1 cellular context compared by ENCODE assay signal in the genomic region with DNA sequence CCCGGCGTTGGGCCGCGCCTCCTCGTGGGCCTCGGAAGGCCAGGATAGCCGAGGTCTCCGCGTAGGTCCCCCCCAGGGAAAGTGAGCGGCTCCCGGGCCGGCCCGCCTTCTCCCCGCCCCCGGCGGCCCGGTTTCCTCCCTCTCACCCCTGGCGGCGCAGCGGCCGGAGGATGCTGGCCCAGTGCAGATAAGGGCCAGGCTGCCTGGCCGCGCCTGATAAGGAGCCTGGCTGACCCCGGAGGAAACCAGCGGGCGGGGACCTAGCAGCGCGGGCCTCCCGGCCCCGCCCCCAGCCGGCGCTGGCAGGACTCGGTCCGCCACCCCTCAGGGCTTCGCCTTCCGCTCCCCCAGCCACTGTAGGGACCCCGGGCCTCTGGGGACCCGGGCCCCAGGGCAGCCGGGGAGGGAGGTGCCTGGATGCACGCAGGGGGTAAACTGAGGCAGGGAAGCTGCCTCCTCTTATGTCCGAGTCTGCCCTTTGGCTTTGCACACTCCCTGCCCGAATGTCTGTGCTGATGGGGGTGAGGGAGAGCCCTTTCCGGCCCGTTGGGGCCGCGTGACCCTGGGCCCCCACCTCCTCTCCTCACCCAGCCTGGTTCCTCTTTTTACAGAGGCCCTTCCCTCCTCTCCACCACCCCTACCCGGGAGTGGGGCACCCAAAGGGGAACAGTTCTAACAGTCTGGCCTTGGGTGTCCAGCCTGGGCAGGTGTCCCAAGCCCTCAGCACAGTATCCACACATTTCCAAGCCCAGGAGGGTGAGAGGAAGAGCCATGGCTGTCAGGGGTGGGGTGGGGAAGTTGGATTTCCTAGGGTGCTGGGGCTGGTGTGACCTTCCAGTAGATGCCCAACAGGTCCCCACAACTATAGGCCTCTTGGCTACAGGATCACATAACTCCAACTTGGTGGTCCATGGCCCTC.
TF ChIP-seq lines count a peak whose summit lies in the region.

A gene (minus strand): TSS at position 193 of the 919 bp plus-strand sequence. CDS start 1,687 bp downstream, outside the sequence.

TF ChIP-seq in K562, 482 proteins besides CTCF, POLR2A, EP300 and RAD21 (continued from another document and continues in another):
- TF ChIP-seq, protein P1, sequence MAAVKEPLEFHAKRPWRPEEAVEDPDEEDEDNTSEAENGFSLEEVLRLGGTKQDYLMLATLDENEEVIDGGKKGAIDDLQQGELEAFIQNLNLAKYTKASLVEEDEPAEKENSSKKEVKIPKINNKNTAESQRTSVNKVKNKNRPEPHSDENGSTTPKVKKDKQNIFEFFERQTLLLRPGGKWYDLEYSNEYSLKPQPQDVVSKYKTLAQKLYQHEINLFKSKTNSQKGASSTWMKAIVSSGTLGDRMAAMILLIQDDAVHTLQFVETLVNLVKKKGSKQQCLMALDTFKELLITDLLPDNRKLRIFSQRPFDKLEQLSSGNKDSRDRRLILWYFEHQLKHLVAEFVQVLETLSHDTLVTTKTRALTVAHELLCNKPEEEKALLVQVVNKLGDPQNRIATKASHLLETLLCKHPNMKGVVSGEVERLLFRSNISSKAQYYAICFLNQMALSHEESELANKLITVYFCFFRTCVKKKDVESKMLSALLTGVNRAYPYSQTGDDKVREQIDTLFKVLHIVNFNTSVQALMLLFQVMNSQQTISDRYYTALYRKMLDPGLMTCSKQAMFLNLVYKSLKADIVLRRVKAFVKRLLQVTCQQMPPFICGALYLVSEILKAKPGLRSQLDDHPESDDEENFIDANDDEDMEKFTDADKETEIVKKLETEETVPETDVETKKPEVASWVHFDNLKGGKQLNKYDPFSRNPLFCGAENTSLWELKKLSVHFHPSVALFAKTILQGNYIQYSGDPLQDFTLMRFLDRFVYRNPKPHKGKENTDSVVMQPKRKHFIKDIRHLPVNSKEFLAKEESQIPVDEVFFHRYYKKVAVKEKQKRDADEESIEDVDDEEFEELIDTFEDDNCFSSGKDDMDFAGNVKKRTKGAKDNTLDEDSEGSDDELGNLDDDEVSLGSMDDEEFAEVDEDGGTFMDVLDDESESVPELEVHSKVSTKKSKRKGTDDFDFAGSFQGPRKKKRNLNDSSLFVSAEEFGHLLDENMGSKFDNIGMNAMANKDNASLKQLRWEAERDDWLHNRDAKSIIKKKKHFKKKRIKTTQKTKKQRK (IDR thresholded peaks at IDR 0.05; ENCODE audit: borderline replicate concordance, low read depth, low read length), result no peak
- TF ChIP-seq ZNF197 (CRISPR knock-in tag; IDR thresholded peaks at IDR 0.05; ENCODE audit: low read depth) (peak; percentile 89), FUS (optimal IDR thresholded peaks at IDR 0.05; ENCODE audit: low read depth, low read length) (peak; percentile 96), TAF9B (IDR thresholded peaks at IDR 0.05; ENCODE audit: partially characterized antibody) (no peak), ZNF507 (tag; conservative IDR thresholded peaks at IDR 0.05) (no peak)
- TF ChIP-seq, protein P2, sequence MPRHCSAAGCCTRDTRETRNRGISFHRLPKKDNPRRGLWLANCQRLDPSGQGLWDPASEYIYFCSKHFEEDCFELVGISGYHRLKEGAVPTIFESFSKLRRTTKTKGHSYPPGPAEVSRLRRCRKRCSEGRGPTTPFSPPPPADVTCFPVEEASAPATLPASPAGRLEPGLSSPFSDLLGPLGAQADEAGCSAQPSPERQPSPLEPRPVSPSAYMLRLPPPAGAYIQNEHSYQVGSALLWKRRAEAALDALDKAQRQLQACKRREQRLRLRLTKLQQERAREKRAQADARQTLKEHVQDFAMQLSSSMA (CRISPR knock-in tag; IDR thresholded peaks at IDR 0.05), result peak; percentile 28; the same call in 1 of the 2 replicates
- TF ChIP-seq, protein P3, sequence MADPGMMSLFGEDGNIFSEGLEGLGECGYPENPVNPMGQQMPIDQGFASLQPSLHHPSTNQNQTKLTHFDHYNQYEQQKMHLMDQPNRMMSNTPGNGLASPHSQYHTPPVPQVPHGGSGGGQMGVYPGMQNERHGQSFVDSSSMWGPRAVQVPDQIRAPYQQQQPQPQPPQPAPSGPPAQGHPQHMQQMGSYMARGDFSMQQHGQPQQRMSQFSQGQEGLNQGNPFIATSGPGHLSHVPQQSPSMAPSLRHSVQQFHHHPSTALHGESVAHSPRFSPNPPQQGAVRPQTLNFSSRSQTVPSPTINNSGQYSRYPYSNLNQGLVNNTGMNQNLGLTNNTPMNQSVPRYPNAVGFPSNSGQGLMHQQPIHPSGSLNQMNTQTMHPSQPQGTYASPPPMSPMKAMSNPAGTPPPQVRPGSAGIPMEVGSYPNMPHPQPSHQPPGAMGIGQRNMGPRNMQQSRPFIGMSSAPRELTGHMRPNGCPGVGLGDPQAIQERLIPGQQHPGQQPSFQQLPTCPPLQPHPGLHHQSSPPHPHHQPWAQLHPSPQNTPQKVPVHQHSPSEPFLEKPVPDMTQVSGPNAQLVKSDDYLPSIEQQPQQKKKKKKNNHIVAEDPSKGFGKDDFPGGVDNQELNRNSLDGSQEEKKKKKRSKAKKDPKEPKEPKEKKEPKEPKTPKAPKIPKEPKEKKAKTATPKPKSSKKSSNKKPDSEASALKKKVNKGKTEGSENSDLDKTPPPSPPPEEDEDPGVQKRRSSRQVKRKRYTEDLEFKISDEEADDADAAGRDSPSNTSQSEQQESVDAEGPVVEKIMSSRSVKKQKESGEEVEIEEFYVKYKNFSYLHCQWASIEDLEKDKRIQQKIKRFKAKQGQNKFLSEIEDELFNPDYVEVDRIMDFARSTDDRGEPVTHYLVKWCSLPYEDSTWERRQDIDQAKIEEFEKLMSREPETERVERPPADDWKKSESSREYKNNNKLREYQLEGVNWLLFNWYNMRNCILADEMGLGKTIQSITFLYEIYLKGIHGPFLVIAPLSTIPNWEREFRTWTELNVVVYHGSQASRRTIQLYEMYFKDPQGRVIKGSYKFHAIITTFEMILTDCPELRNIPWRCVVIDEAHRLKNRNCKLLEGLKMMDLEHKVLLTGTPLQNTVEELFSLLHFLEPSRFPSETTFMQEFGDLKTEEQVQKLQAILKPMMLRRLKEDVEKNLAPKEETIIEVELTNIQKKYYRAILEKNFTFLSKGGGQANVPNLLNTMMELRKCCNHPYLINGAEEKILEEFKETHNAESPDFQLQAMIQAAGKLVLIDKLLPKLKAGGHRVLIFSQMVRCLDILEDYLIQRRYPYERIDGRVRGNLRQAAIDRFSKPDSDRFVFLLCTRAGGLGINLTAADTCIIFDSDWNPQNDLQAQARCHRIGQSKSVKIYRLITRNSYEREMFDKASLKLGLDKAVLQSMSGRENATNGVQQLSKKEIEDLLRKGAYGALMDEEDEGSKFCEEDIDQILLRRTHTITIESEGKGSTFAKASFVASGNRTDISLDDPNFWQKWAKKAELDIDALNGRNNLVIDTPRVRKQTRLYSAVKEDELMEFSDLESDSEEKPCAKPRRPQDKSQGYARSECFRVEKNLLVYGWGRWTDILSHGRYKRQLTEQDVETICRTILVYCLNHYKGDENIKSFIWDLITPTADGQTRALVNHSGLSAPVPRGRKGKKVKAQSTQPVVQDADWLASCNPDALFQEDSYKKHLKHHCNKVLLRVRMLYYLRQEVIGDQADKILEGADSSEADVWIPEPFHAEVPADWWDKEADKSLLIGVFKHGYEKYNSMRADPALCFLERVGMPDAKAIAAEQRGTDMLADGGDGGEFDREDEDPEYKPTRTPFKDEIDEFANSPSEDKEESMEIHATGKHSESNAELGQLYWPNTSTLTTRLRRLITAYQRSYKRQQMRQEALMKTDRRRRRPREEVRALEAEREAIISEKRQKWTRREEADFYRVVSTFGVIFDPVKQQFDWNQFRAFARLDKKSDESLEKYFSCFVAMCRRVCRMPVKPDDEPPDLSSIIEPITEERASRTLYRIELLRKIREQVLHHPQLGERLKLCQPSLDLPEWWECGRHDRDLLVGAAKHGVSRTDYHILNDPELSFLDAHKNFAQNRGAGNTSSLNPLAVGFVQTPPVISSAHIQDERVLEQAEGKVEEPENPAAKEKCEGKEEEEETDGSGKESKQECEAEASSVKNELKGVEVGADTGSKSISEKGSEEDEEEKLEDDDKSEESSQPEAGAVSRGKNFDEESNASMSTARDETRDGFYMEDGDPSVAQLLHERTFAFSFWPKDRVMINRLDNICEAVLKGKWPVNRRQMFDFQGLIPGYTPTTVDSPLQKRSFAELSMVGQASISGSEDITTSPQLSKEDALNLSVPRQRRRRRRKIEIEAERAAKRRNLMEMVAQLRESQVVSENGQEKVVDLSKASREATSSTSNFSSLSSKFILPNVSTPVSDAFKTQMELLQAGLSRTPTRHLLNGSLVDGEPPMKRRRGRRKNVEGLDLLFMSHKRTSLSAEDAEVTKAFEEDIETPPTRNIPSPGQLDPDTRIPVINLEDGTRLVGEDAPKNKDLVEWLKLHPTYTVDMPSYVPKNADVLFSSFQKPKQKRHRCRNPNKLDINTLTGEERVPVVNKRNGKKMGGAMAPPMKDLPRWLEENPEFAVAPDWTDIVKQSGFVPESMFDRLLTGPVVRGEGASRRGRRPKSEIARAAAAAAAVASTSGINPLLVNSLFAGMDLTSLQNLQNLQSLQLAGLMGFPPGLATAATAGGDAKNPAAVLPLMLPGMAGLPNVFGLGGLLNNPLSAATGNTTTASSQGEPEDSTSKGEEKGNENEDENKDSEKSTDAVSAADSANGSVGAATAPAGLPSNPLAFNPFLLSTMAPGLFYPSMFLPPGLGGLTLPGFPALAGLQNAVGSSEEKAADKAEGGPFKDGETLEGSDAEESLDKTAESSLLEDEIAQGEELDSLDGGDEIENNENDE (IDR thresholded peaks at IDR 0.05; ENCODE audit: low read depth, low read length), result no peak
- TF ChIP-seq, protein P4, sequence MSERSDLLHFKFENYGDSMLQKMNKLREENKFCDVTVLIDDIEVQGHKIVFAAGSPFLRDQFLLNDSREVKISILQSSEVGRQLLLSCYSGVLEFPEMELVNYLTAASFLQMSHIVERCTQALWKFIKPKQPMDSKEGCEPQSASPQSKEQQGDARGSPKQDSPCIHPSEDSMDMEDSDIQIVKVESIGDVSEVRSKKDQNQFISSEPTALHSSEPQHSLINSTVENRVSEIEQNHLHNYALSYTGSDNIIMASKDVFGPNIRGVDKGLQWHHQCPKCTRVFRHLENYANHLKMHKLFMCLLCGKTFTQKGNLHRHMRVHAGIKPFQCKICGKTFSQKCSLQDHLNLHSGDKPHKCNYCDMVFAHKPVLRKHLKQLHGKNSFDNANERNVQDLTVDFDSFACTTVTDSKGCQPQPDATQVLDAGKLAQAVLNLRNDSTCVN (CRISPR knock-in tag; IDR thresholded peaks at IDR 0.05), result peak; percentile 89
- TF ChIP-seq, protein P5, sequence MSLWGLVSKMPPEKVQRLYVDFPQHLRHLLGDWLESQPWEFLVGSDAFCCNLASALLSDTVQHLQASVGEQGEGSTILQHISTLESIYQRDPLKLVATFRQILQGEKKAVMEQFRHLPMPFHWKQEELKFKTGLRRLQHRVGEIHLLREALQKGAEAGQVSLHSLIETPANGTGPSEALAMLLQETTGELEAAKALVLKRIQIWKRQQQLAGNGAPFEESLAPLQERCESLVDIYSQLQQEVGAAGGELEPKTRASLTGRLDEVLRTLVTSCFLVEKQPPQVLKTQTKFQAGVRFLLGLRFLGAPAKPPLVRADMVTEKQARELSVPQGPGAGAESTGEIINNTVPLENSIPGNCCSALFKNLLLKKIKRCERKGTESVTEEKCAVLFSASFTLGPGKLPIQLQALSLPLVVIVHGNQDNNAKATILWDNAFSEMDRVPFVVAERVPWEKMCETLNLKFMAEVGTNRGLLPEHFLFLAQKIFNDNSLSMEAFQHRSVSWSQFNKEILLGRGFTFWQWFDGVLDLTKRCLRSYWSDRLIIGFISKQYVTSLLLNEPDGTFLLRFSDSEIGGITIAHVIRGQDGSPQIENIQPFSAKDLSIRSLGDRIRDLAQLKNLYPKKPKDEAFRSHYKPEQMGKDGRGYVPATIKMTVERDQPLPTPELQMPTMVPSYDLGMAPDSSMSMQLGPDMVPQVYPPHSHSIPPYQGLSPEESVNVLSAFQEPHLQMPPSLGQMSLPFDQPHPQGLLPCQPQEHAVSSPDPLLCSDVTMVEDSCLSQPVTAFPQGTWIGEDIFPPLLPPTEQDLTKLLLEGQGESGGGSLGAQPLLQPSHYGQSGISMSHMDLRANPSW (CRISPR knock-in tag; IDR thresholded peaks at IDR 0.05), result no peak
- TF ChIP-seq, protein P6, sequence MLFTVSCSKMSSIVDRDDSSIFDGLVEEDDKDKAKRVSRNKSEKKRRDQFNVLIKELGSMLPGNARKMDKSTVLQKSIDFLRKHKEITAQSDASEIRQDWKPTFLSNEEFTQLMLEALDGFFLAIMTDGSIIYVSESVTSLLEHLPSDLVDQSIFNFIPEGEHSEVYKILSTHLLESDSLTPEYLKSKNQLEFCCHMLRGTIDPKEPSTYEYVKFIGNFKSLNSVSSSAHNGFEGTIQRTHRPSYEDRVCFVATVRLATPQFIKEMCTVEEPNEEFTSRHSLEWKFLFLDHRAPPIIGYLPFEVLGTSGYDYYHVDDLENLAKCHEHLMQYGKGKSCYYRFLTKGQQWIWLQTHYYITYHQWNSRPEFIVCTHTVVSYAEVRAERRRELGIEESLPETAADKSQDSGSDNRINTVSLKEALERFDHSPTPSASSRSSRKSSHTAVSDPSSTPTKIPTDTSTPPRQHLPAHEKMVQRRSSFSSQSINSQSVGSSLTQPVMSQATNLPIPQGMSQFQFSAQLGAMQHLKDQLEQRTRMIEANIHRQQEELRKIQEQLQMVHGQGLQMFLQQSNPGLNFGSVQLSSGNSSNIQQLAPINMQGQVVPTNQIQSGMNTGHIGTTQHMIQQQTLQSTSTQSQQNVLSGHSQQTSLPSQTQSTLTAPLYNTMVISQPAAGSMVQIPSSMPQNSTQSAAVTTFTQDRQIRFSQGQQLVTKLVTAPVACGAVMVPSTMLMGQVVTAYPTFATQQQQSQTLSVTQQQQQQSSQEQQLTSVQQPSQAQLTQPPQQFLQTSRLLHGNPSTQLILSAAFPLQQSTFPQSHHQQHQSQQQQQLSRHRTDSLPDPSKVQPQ (CRISPR knock-in tag; IDR thresholded peaks at IDR 0.05; ENCODE audit: borderline replicate concordance), result no peak; the same call in 1 of the 2 replicates
- TF ChIP-seq, protein P7, sequence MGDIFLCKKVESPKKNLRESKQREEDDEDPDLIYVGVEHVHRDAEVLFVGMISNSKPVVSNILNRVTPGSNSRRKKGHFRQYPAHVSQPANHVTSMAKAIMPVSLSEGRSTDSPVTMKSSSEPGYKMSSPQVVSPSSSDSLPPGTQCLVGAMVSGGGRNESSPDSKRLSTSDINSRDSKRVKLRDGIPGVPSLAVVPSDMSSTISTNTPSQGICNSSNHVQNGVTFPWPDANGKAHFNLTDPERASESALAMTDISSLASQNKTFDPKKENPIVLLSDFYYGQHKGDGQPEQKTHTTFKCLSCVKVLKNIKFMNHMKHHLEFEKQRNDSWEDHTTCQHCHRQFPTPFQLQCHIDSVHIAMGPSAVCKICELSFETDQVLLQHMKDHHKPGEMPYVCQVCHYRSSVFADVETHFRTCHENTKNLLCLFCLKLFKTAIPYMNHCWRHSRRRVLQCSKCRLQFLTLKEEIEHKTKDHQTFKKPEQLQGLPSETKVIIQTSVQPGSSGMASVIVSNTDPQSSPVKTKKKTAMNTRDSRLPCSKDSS (IDR thresholded peaks at IDR 0.05; ENCODE audit: low read depth, partially characterized antibody), result no peak
